8 cellular contexts compared by ENCODE assay signal in genomic region chr10:69407621-69408301, GRCh38. TPM values are rescaled to one million over a fixed set of nuclear protein-coding genes. Genes with fewer than 3 reads are reported as not detected.
DNase-seq lines count a peak whose midpoint lies in the region; ATAC-seq, FAIRE-seq and TF ChIP-seq lines count a peak whose summit lies in the region.

No MANE protein-coding gene starts in this region.

- no peaks in the 10 kb centered on the region for H3K79me1 ChIP-seq in H1 (ENCODE audit: low read depth, low read length)

- H2BK20ac ChIP-seq in H1 (ENCODE audit: low read length), result 0 out of 2 replicates have a peak overlapping the region, but pooled peaks have one; percentile 48

- no peak overlapping the region for H4K8ac ChIP-seq in H1 (ENCODE audit: extremely low read depth, insufficient read depth, low read length)

- DNase-seq in stimulated activated CD4-positive, alpha-beta T cell treated with anti-CD3 and anti-CD28 coated beads, Interleukin-15, amount 100 ng/mL, for 24 hours, result peak; percentile 40
- DNase-seq in stimulated activated CD4-positive, alpha-beta T cell treated with anti-CD3 and anti-CD28 coated beads, Interleukin-1b, Interleukin-23, amount 100 ng/mL, for 48 hours, result no peak
- DNase-seq in SK-MEL-5 (ENCODE audit: low read depth, low spot score) (peak; percentile 49), H1 (ENCODE audit: low read depth in 1 of 2, low spot score in 2 of 2) (peak in 1 of 2 experiments; percentile 65), GM13976 (ENCODE audit: low spot score) (no peak)
- no peak for DNase-seq in effector CD8-positive, alpha-beta T cell (lab: John Stamatoyannopoulos, UW)

- no peak overlapping the region for H3K4ac ChIP-seq in H1 (replicated peaks; ENCODE audit: insufficient read length, low read depth, low read length)

- H4K20me1 ChIP-seq in H1 (replicated peaks in 1 of 2; ENCODE audit: control insufficient read depth in 1 of 2, insufficient read depth in 2 of 2, low read length in 2 of 2), result no peaks in the 10 kb centered on the region

- no peak overlapping the region for H3K4me3 ChIP-seq in H1 (ENCODE audit: extremely low read depth in 1 of 4, insufficient read depth in 2 of 4, low read depth in 3 of 4, low read length in 4 of 4)
- no peak overlapping the region for H3K4me3 ChIP-seq in parathyroid adenoma (ENCODE audit: low read depth, low read length)

- H3K23ac ChIP-seq in H1 (ENCODE audit: insufficient read length), result no peak overlapping the region

- peak overlapping the region; percentile 61 for H4K91ac ChIP-seq in H1 (replicated peaks; ENCODE audit: insufficient read length, low read length)

- H3K27me3 ChIP-seq in H1 (replicated peaks in 1 of 4; ENCODE audit: control insufficient read depth in 3 of 4, extremely low read depth in 1 of 4, insufficient read depth in 3 of 4, low read length in 3 of 4), result no peaks in the 10 kb centered on the region
- no peaks in the 10 kb centered on the region for H3K27me3 ChIP-seq in parathyroid adenoma (ENCODE audit: control insufficient read depth, insufficient read depth, low read length)

- no peak overlapping the region for H3K14ac ChIP-seq in H1 (ENCODE audit: insufficient read length)

- no peaks in the 10 kb centered on the region for H3K9me3 ChIP-seq in H1 (ENCODE audit: insufficient read depth in 2 of 2, low read depth in 1 of 2, low read length in 1 of 2)
- H3K9me3 ChIP-seq in parathyroid adenoma (ENCODE audit: control insufficient read depth, low read length), result no peaks in the 10 kb centered on the region

- H3K9ac ChIP-seq in H1 (replicated peaks in 1 of 4; ENCODE audit: extremely low read depth in 1 of 4, low read depth in 3 of 4, low read length in 3 of 4) (no peak overlapping the region; a peak in 1 of 7 replicates), parathyroid adenoma (no peak overlapping the region)

- H3K23me2 ChIP-seq in H1 (ENCODE audit: low read depth, low read length), result no peaks in the 10 kb centered on the region

- 66% methylated on average over 14 of the region's 14 CpGs; no CpG with 5 or more reads in 1 of the 2 experiments for WGBS in H1 (ENCODE audit: extremely low coverage in 1 of 2, insufficient coverage in 1 of 2, insufficient read length in 1 of 2, insufficient replicate concordance in 2 of 2, low coverage in 1 of 2, low lambda C conversion rate in 2 of 2, missing lambda C conversion rate in 1 of 2), 2 experiments

- H4K5ac ChIP-seq in H1 (ENCODE audit: insufficient read length, low read depth, low read length), result no peak overlapping the region

- H2AFZ ChIP-seq in H1 (ENCODE audit: low read length) (no peak overlapping the region; the same call in 1 of the 2 replicates), parathyroid adenoma (no peak overlapping the region)

- no peak overlapping the region for H3K56ac ChIP-seq in H1 (replicated peaks; ENCODE audit: insufficient read length, low read depth, low read length)

- peak; percentile 58 to 74 (median 72) for TF ChIP-seq CTCF in H1 (IDR thresholded peaks at IDR 0.05; ENCODE audit: control extremely low read depth in 1 of 3, insufficient read depth in 1 of 3, low read depth in 1 of 3, low read length in 3 of 3)
- TF ChIP-seq CTCF in parathyroid adenoma (IDR thresholded peaks at IDR 0.05), result peak; percentile 28
- TF ChIP-seq CTCF in GM13976 (IDR thresholded peaks at IDR 0.05; ENCODE audit: borderline replicate concordance, control extremely low read depth, extremely low read depth, insufficient read depth, missing control alignments), result no peak

- H2BK120ac ChIP-seq in H1 (replicated peaks; ENCODE audit: low read depth, low read length), result no peak overlapping the region

- H3K79me2 ChIP-seq in H1 (ENCODE audit: control insufficient read depth in 1 of 2, insufficient read depth in 2 of 2, low read length in 2 of 2), result no peaks in the 10 kb centered on the region
- no peaks in the 10 kb centered on the region for H3K79me2 ChIP-seq in parathyroid adenoma

- H3K4me2 ChIP-seq in H1 (ENCODE audit: insufficient read depth in 1 of 2, low read depth in 2 of 2, low read length in 2 of 2) (no peak overlapping the region), parathyroid adenoma (ENCODE audit: low read length) (no peak overlapping the region)

- 0 out of 2 replicates have a peak overlapping the region, but pooled peaks have one; percentile 4 for H2AK5ac ChIP-seq in H1 (ENCODE audit: low read depth, low read length)

- ATAC-seq in activated CD4-positive, CD25-positive, alpha-beta regulatory T cell treated with anti-CD3 and anti-CD28 coated beads, Interleukin-2, amount 50 U/mL, for 24 hours, result no peak

- peak overlapping the region; percentile 26; the same call in 1 of the 2 replicates for H3K18ac ChIP-seq in H1 (ENCODE audit: extremely low read depth, low read length)

- peak overlapping the region; percentile 86; the same call in 1 of the 2 replicates for H2BK12ac ChIP-seq in H1 (ENCODE audit: low read depth, low read length)

- no peak for FAIRE-seq in H1 (lab: Jason Lieb, UNC)

- H2BK15ac ChIP-seq in H1 (ENCODE audit: low read length), result peak overlapping the region; percentile 94

- TF ChIP-seq POLR2A in H1 (IDR thresholded peaks at IDR 0.05; ENCODE audit: control extremely low read depth in 1 of 2, low read depth in 2 of 2, low read length in 2 of 2), result no peak

- CTCF ChIA-PET in H1 (lab: Charles Lee; ENCODE audit: partially characterized antibody), result interaction anchor here (0.6 to 7.6 kb wide), 61 partner anchors 9 to 314 kb away, joined by 3 to 69 read pairs (median 4); partner anchors contain the start of genes HK1, HKDC1, TACR2 and TSPAN15

- no peak for TF ChIP-seq EP300 in H1 (IDR thresholded peaks at IDR 0.05; ENCODE audit: borderline replicate concordance in 1 of 2, low read depth in 2 of 2, low read length in 2 of 2)

- in situ Hi-C loops in SK-MEL-5 (cut with HindIII; ENCODE audit: low pct_unique_long_range_greater_than_20kb, low sequenced_read_pairs) (no loop called here), GM13976 (cut with MboI; ENCODE audit: low sequenced_read_pairs, unreplicated experiment) (no loop called here)

- POLR2A ChIA-PET in H1 (lab: Charles Lee; ENCODE audit: partially characterized antibody), result interaction anchor here (0.7 to 1.8 kb wide), 7 partner anchors 9 to 231 kb away, joined by 3 to 6 read pairs (median 3); no protein-coding TSS in a partner anchor

- H3K27ac ChIP-seq in H1 (ENCODE audit: low read depth, low read length), result no peak overlapping the region
- no peak overlapping the region for H3K27ac ChIP-seq in parathyroid adenoma

- peak; percentile 50 to 64 for TF ChIP-seq RAD21 in H1 (IDR thresholded peaks at IDR 0.05 in 1 of 2, conservative IDR thresholded peaks at IDR 0.05 in 1 of 2; ENCODE audit: low read depth in 2 of 2, low read length in 2 of 2)

- peak overlapping the region; percentile 76 for H2BK5ac ChIP-seq in H1 (ENCODE audit: low read depth, low read length)

- H3K4me1 ChIP-seq in H1 (replicated peaks in 1 of 4; ENCODE audit: control insufficient read depth in 3 of 4, insufficient read depth in 4 of 4, low read length in 3 of 4) (peaks cover 0 to 10% (median 7%) of the 10 kb centered on the region in 4 experiments; a peak in 6 of 7 replicates), parathyroid adenoma (peaks cover 6% of the 10 kb centered on the region)

- H3K36me3 ChIP-seq in H1 (ENCODE audit: control insufficient read depth in 2 of 4, insufficient read depth in 4 of 4, low read length in 3 of 4), result 0 out of 8 replicates have a peak, but pooled peaks cover 0 to 2% (median under 1%) of the 10 kb centered on the region in 4 experiments
- H3K36me3 ChIP-seq in parathyroid adenoma (ENCODE audit: control insufficient read depth, insufficient read depth, low read length), result no peaks in the 10 kb centered on the region

TF ChIP-seq in H1, 55 proteins besides CTCF, POLR2A, EP300 and RAD21:
- TF ChIP-seq SAP30 (IDR thresholded peaks at IDR 0.05; ENCODE audit: insufficient read depth, insufficient replicate concordance, low read length) (no peak), EGR1 (IDR thresholded peaks at IDR 0.05; ENCODE audit: borderline replicate concordance, low read depth, low read length) (no peak), HDAC2 (IDR thresholded peaks at IDR 0.05; ENCODE audit: borderline replicate concordance in 1 of 2, low read depth in 2 of 2, low read length in 2 of 2) (no peak), CHD2 (IDR thresholded peaks at IDR 0.05; ENCODE audit: low read length) (no peak), SP4 (IDR thresholded peaks at IDR 0.05; ENCODE audit: low read length) (no peak), KDM4A (IDR thresholded peaks at IDR 0.05; ENCODE audit: low read depth, low read length, severe bottlenecking) (peak; percentile 4), MAX (IDR thresholded peaks at IDR 0.05) (peak; percentile 23; the same call in 1 of the 2 replicates)

RNA-seq across cellular contexts. Expression of gene TACR2, which starts 9.0 kb away (rescaled TPM):
- 0.27 and 0.32 TPM in 2 replicates for total RNA-seq in SK-MEL-5 (2014; rRNA removed; shearing (Covaris generic))
- polyA plus RNA-seq in SK-MEL-5 (2015; cell fraction: cytosol; rRNA removed), result 0.24 and 0.57 TPM in 2 replicates
- polyA plus RNA-seq in SK-MEL-5 (2015; cell fraction: nucleus; rRNA removed), result not detected in 2 replicates
- total RNA-seq in H1 (2021; fragmentation: NEBNext Ultra II Directional; extraction: Animal tissue kit (Norgen Biotek cat#: 25700)), result not detected in 2 replicates
- polyA plus RNA-seq in H1 (2011; rRNA removed), result 0.06 TPM in 1 of 2 replicates, not detected in the other
- polyA plus RNA-seq in H1 (2011; cell fraction: cytosol; rRNA removed), result 0.06 TPM
- polyA plus RNA-seq in H1 (2011; cell fraction: nucleus; rRNA removed), result 0.06 TPM
- polyA plus RNA-seq in H1 (2012, experiment 1 of 2), result 0.13 to 0.33 TPM (median 0.20 TPM) in 4 replicates
- not detected for polyA plus RNA-seq in H1 (2012, experiment 2 of 2)
- polyA plus RNA-seq in H1 (2013, experiment 1 of 2), result 0.04 TPM
- 0.04 TPM for polyA plus RNA-seq in H1 (2013, experiment 2 of 2)
- not detected in 2 replicates for polyA minus RNA-seq in H1 (2011; rRNA and poly(A)+ RNA removed)
- not detected for polyA minus RNA-seq in H1 (2011; cell fraction: cytosol; rRNA and poly(A)+ RNA removed)
- not detected for polyA minus RNA-seq in H1 (2011; cell fraction: nucleus; rRNA and poly(A)+ RNA removed)

RNA-seq across cellular contexts. Expression of gene TSPAN15, which starts 43.5 kb away (rescaled TPM):
- total RNA-seq in SK-MEL-5 (2014; rRNA removed; shearing (Covaris generic)), result 2.1 and 3.7 TPM in 2 replicates
- 1.3 and 4.0 TPM in 2 replicates for polyA plus RNA-seq in SK-MEL-5 (2015; cell fraction: cytosol; rRNA removed)
- 17.9 and 18.9 TPM in 2 replicates for polyA plus RNA-seq in SK-MEL-5 (2015; cell fraction: nucleus; rRNA removed)
- 9.7 and 11.6 TPM in 2 replicates for total RNA-seq in H1 (2021; fragmentation: NEBNext Ultra II Directional; extraction: Animal tissue kit (Norgen Biotek cat#: 25700))
- polyA plus RNA-seq in H1 (2011; rRNA removed), result 20.0 and 20.9 TPM in 2 replicates
- polyA plus RNA-seq in H1 (2011; cell fraction: cytosol; rRNA removed), result 23.6 TPM
- polyA plus RNA-seq in H1 (2011; cell fraction: nucleus; rRNA removed), result 19.6 TPM
- polyA plus RNA-seq in H1 (2012, experiment 1 of 2), result 11.9 to 16.4 TPM (median 13.9 TPM) in 4 replicates
- 13.3 TPM for polyA plus RNA-seq in H1 (2012, experiment 2 of 2)
- 6.6 TPM for polyA plus RNA-seq in H1 (2013, experiment 1 of 2)
- polyA plus RNA-seq in H1 (2013, experiment 2 of 2), result 8.5 TPM
- 13.7 and 25.4 TPM in 2 replicates for polyA minus RNA-seq in H1 (2011; rRNA and poly(A)+ RNA removed)
- 9.3 TPM for polyA minus RNA-seq in H1 (2011; cell fraction: cytosol; rRNA and poly(A)+ RNA removed)
- 8.1 TPM for polyA minus RNA-seq in H1 (2011; cell fraction: nucleus; rRNA and poly(A)+ RNA removed)

Comparison
In these comparisons a context has a peak if more than half of its experiments do, and no peak if none do; other contexts are left out.
1. DNase-seq: peak in stimulated activated CD4-positive, alpha-beta T cell treated with anti-CD3 and anti-CD28 coated beads, Interleukin-15, amount 100 ng/mL, for 24 hours (single experiment) and SK-MEL-5 (single experiment); none in stimulated activated CD4-positive, alpha-beta T cell treated with anti-CD3 and anti-CD28 coated beads, Interleukin-1b, Interleukin-23, amount 100 ng/mL, for 48 hours (single experiment), GM13976 (single experiment) and effector CD8-positive, alpha-beta T cell (single experiment).